In genomic region chr7:99672571-99672970, GRCh38 we compare ENCODE assay signal across 34 cellular contexts. TPM values are rescaled to one million over a fixed set of nuclear protein-coding genes. Genes with fewer than 3 reads are reported as not detected.
"Had no signal": no experiment of that assay in that cellular context is flagged by ENCODE, and none has a peak within 500 bp of the region (broad histone marks: within the 10 kb centered on the region; RNA-seq: fewer than 3 reads in every experiment).

No MANE protein-coding gene starts in this region.

- H3K27ac Mint-ChIP-seq: activated CD8-positive, alpha-beta T cell treated with anti-CD3 and anti-CD28 coated beads for 36 hours; activated naive CD4-positive, alpha-beta T cell treated with anti-CD3 and anti-CD28 coated beads, Interleukin-2, amount 50 U/mL, for 24 hours; activated T-cell treated with anti-CD3 and anti-CD28 coated beads, Interleukin-2, amount 50 U/mL, for 24 hours; activated T-helper 2 cell treated with anti-CD3 and anti-CD28 coated beads, Interferon-gamma antibody, Interleukin-2, Interleukin-4, amounts not matched to agents 10 μg/mL and 5 μg/mL and 100 μg/mL, durations not matched to agents 14 hours and 24 hours and 36 hours; brain had no signal

- H3K9me3 ChIP-seq: Peyer's patch, SJSA1, SK-N-SH had no signal

- H3K4me2 ChIP-seq: SK-N-SH had no signal

- H3K9ac ChIP-seq: SK-N-SH had no signal

- ATAC-seq: activated CD8-positive, alpha-beta T cell treated with anti-CD3 and anti-CD28 coated beads for 36 hours; PC-3 had no signal

- H3K27ac ChIP-seq: SJSA1, WERI-Rb-1 had no signal

- H3K9me3 Mint-ChIP-seq: activated CD8-positive, alpha-beta T cell treated with anti-CD3 and anti-CD28 coated beads for 36 hours; activated naive CD4-positive, alpha-beta T cell treated with anti-CD3 and anti-CD28 coated beads, Interleukin-2, amount 50 U/mL, for 24 hours; activated T-cell treated with anti-CD3 and anti-CD28 coated beads, Interleukin-2, amount 50 U/mL, for 24 hours; activated T-helper 2 cell treated with anti-CD3 and anti-CD28 coated beads, Interferon-gamma antibody, Interleukin-2, Interleukin-4, amounts not matched to agents 10 μg/mL and 5 μg/mL and 100 μg/mL, durations not matched to agents 14 hours and 24 hours and 36 hours; brain had no signal

- H3K4me3 ChIP-seq: SJSA1 had no signal

- H3K36me3 Mint-ChIP-seq: brain had no signal

- H3K4me1 ChIP-seq: SJSA1 had no signal

- H3K4me1 Mint-ChIP-seq: brain had no signal

- H3K27me3 ChIP-seq: Peyer's patch, SJSA1 had no signal

- FAIRE-seq: bronchial epithelial cell had no signal

- DNase-seq: activated CD4-positive, alpha-beta T cell treated with anti-CD3 and anti-CD28 coated beads for 1 hour; activated CD4-positive, alpha-beta T cell treated with anti-CD3 and anti-CD28 coated beads for 48 hours; activated CD4-positive, alpha-beta T cell treated with anti-CD3 and anti-CD28 coated beads, Interleukin-2, amount 50 U/mL, for 4 hours; activated CD4-positive, CD25-positive, alpha-beta regulatory T cell; activated CD8-positive, alpha-beta T cell treated with anti-CD3 and anti-CD28 coated beads for 36 hours; activated gamma-delta T cell; activated naive CD4-positive, alpha-beta T cell treated with Interleukin-2 at 50 U/mL for 16 hours; activated T-cell treated with anti-CD3 and anti-CD28 coated beads, Interleukin-2, amount 50 U/mL, for 24 hours; anterior cingulate cortex; caudate nucleus; cerebellar nuclear complex; NCI-H1105; NCI-H1417 treated with DMSO at 0.1 percent for 48 hours; NCI-H187 treated with DMSO at 0.1 percent for 48 hours; NCI-H2081 treated with DMSO at 0.1 percent for 48 hours; NCI-H226; NCI-H446 treated with DMSO at 0.1 percent for 48 hours; NCI-H524; NCI-H748 treated with DMSO at 0.1 percent for 48 hours; NK-92 treated with Interleukin-12 subunit alpha and Interleukin-12 subunit beta, amount 100 ng/mL, for 24 hours; PC-3; RPMI8226; SHP77 treated with DMSO at 0.1 percent for 48 hours; SK-N-SH; T-helper 1 cell; T1000; WERI-Rb-1 had no signal

- H3K27me3 Mint-ChIP-seq: activated CD8-positive, alpha-beta T cell treated with anti-CD3 and anti-CD28 coated beads for 36 hours; activated naive CD4-positive, alpha-beta T cell treated with anti-CD3 and anti-CD28 coated beads, Interleukin-2, amount 50 U/mL, for 24 hours; activated T-cell treated with anti-CD3 and anti-CD28 coated beads, Interleukin-2, amount 50 U/mL, for 24 hours had no signal

- H3K36me3 ChIP-seq: SJSA1, WERI-Rb-1 had no signal

- H3K4me3 Mint-ChIP-seq: activated CD8-positive, alpha-beta T cell treated with anti-CD3 and anti-CD28 coated beads for 36 hours; activated naive CD4-positive, alpha-beta T cell treated with anti-CD3 and anti-CD28 coated beads, Interleukin-2, amount 50 U/mL, for 24 hours; activated T-cell treated with anti-CD3 and anti-CD28 coated beads, Interleukin-2, amount 50 U/mL, for 24 hours; brain had no signal

RNA-seq across cellular contexts. Expression of gene CYP3A5, which starts 7.2 kb away (rescaled TPM):
- total RNA-seq: activated CD8-positive, alpha-beta T cell treated with anti-CD3 and anti-CD28 coated beads for 36 hours; activated T-helper 2 cell treated with anti-CD3 and anti-CD28 coated beads, Interferon-gamma antibody, Interleukin-2, Interleukin-4, amounts not matched to agents 10 μg/mL and 5 μg/mL and 100 μg/mL, durations not matched to agents 14 hours and 24 hours and 36 hours; PC-3; T-helper 2 cell treated with Interferon-gamma antibody and Interleukin-4, amounts not matched to agents 100 ng/mL and 5 ng/mL, for 36 hours had no signal
